ENCODE assay signal across 16 cellular contexts in genomic region chr12:1481326-1481725, GRCh38.
"Had no signal": no experiment of that assay in that cellular context is flagged by ENCODE, and none has a peak within 500 bp of the region (broad histone marks: within the 10 kb centered on the region; RNA-seq: fewer than 3 reads in every experiment).

No MANE protein-coding gene starts in this region.

- H3K9me3 ChIP-seq: adrenal gland, pancreas, stomach, vagina had no signal

- H3K4me3 ChIP-seq: adrenal gland, cardiac muscle cell, lung, pancreas, stomach, vagina had no signal

- H3K27me3 ChIP-seq: adrenal gland, cardiac muscle cell, pancreas, stomach, vagina had no signal

- H3K9me3 Mint-ChIP-seq: neural crest cell had no signal

- H3K4me1 ChIP-seq: adrenal gland, pancreas, stomach, vagina had no signal

- H3K4me3 Mint-ChIP-seq: neural crest cell had no signal

- ATAC-seq: activated CD4-positive, CD25-positive, alpha-beta regulatory T cell treated with anti-CD3 and anti-CD28 coated beads, Interleukin-2, amount 50 U/mL, for 24 hours; pancreas; sciatic nerve had no signal

- DNase-seq: activated CD4-positive, alpha-beta T cell treated with anti-CD3 and anti-CD28 coated beads, Interleukin-2, amount 50 U/mL, for 4 hours; activated naive CD4-positive, alpha-beta T cell treated with anti-CD3 and anti-CD28 coated beads, Interleukin-2, amount 50 U/mL, for 16 hours; activated T-cell treated with anti-CD3 and anti-CD28 coated beads for 4 hours; adrenal gland; glutamatergic neuron; midbrain; pancreas; stimulated activated CD4-positive, alpha-beta T cell treated with anti-CD3 and anti-CD28 coated beads, Interleukin-12 subunit alpha, Interleukin-12 subunit beta, amount 100 ng/mL, for 4 hours; stimulated activated CD4-positive, alpha-beta T cell treated with anti-CD3 and anti-CD28 coated beads, Interleukin-2, amount 100 ng/mL, for 24 hours; stomach had no signal

- H3K36me3 ChIP-seq: adrenal gland, cardiac muscle cell, pancreas, vagina had no signal

- H3K27ac ChIP-seq: adrenal gland, cardiac muscle cell, pancreas, stomach, vagina had no signal
